In the genomic region with DNA sequence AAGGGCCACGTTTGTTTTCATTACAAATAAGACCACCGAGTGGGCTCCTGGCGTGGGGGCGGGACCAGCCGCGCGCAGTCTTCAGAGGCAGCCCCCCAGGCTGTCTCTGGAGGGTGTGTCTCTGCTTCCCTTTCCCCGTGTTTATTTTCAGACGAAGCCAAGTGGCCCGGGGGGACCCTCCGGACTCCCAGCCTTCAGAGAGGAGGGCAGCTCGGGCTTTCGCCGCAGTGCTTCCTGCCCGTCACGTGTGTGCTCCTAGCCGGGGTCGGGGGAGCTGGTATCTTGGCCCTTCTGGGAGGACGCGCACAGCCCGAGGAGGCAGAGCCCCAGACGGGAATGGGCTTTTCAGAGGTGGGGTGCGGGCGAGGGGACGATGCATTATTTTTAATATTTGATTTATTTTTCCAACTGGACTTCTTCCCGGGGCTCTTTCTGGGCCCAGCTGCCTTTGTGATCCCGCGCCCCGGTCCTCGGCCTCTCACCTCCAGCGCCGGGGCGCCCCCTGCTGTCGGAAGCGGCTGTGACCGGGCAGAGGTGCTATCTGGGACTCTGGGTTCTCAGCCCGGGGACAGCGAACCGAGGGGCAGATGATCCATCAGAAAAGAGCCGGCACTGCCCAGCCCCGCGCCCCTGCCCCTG, we compare ENCODE assay signal across 8 cellular contexts.
DNase-seq lines count a peak whose midpoint lies in the region; ATAC-seq and TF ChIP-seq lines count a peak whose summit lies in the region.

No MANE protein-coding gene starts in this region.

- H3K27ac Mint-ChIP-seq in activated CD4-positive, alpha-beta memory T cell treated with anti-CD3 and anti-CD28 coated beads, Interleukin-2, amount 10 ng/mL, durations not matched to agents 7 days and 5 days, result no peak overlapping the region

- CTCF ChIA-PET in activated CD4-positive, alpha-beta memory T cell treated with anti-CD3 and anti-CD28 coated beads, Interleukin-2, amount 10 ng/mL, durations not matched to agents 7 days and 5 days (lab: Charles Lee), result interaction anchor here (0.6 to 3.6 kb wide), 29 partner anchors 9 to 815 kb away, joined by 3 to 93 read pairs (median 3); partner anchors contain the start of gene TCF12

- H3K4me1 Mint-ChIP-seq in activated CD4-positive, alpha-beta memory T cell treated with anti-CD3 and anti-CD28 coated beads, Interleukin-2, amount 10 ng/mL, durations not matched to agents 7 days and 5 days, result peaks cover 3% of the 10 kb centered on the region

- POLR2A ChIA-PET in activated CD4-positive, alpha-beta memory T cell treated with anti-CD3 and anti-CD28 coated beads, Interleukin-2, amount 10 ng/mL, durations not matched to agents 7 days and 5 days (lab: Charles Lee), result interaction anchor here (0.8 to 1.4 kb wide), 2 partner anchors 160 to 388 kb away, joined by 5 to 6 read pairs; partner anchors contain the start of gene TCF12

- TF ChIP-seq CTCF in 22Rv1 (IDR thresholded peaks at IDR 0.05), result peak; percentile 95

- H3K27me3 Mint-ChIP-seq in activated CD4-positive, alpha-beta memory T cell treated with anti-CD3 and anti-CD28 coated beads, Interleukin-2, amount 10 ng/mL, durations not matched to agents 7 days and 5 days, result peaks cover 3% of the 10 kb centered on the region

- peak; percentile 83 for DNase-seq in NCI-H510A (lab: John Stamatoyannopoulos, UW)
- peak; percentile 81 for DNase-seq in activated CD4-positive, alpha-beta memory T cell treated with anti-CD3 and anti-CD28 coated beads, Interleukin-2, amount 10 ng/mL, durations not matched to agents 7 days and 5 days
- peak; percentile 91 for DNase-seq in ecto neural progenitor cell (ENCODE audit: low spot score)
- peak; percentile 88 for DNase-seq in medulla oblongata (ENCODE audit: extremely low spot score)
- peak; percentile 68 to 89 (median 69) for DNase-seq in stimulated activated CD4-positive, alpha-beta T cell treated with anti-CD3 and anti-CD28 coated beads, TNF-alpha, amount 100 ng/mL, for 4 hours (ENCODE audit: low read depth in 3 of 3)

- peak; percentile 63 for ATAC-seq in GM18502 (IDR thresholded peaks at IDR 0.05; ENCODE audit: poor library complexity, unreplicated experiment)
- peak; percentile 69 for ATAC-seq in HG03175 (IDR thresholded peaks at IDR 0.05; ENCODE audit: unreplicated experiment)

- peak overlapping the region; percentile 30 for H3K4me3 Mint-ChIP-seq in activated CD4-positive, alpha-beta memory T cell treated with anti-CD3 and anti-CD28 coated beads, Interleukin-2, amount 10 ng/mL, durations not matched to agents 7 days and 5 days

- no peak overlapping the region for H3K27ac ChIP-seq in 22Rv1

- no peaks in the 10 kb centered on the region for H3K9me3 Mint-ChIP-seq in activated CD4-positive, alpha-beta memory T cell treated with anti-CD3 and anti-CD28 coated beads, Interleukin-2, amount 10 ng/mL, durations not matched to agents 7 days and 5 days

- no peaks in the 10 kb centered on the region for H3K36me3 Mint-ChIP-seq in activated CD4-positive, alpha-beta memory T cell treated with anti-CD3 and anti-CD28 coated beads, Interleukin-2, amount 10 ng/mL, durations not matched to agents 7 days and 5 days (ENCODE audit: low read depth)
